12 cellular contexts compared by ENCODE assay signal in genomic region chr13:113860579-113861432, GRCh38. TPM values are rescaled to one million over a fixed set of nuclear protein-coding genes. Genes with fewer than 3 reads are reported as not detected.
DNase-seq lines count a peak whose midpoint lies in the region; ATAC-seq, FAIRE-seq and TF ChIP-seq lines count a peak whose summit lies in the region.
"Had no signal": no experiment of that assay in that cellular context is flagged by ENCODE, and none has a peak within 500 bp of the region (broad histone marks: within the 10 kb centered on the region; RNA-seq: fewer than 3 reads in every experiment).

No MANE protein-coding gene starts in this region.

- peak overlapping the region; percentile 99 for H4K91ac ChIP-seq in H1 (replicated peaks; ENCODE audit: insufficient read length, low read length)

- no peak overlapping the region for H3K23ac ChIP-seq in H1 (ENCODE audit: insufficient read length)

- H3K4ac ChIP-seq in H1 (replicated peaks; ENCODE audit: insufficient read length, low read depth, low read length), result peak overlapping the region; percentile 92

- H3K9me3 Mint-ChIP-seq in stimulated activated effector memory CD8-positive, alpha-beta T cell treated with anti-CD3 and anti-CD28 coated beads, Interleukin-12 subunit alpha, Interleukin-12 subunit beta, amount 100 ng/mL, for 72 hours, result no peaks in the 10 kb centered on the region

- H2AK5ac ChIP-seq in H1 (ENCODE audit: low read depth, low read length), result no peak overlapping the region

- TF ChIP-seq EP300 in Ishikawa (IDR thresholded peaks at IDR 0.05; ENCODE audit: borderline replicate concordance) (peak; percentile 61; the same call in 1 of the 2 replicates), H1 (IDR thresholded peaks at IDR 0.05; ENCODE audit: borderline replicate concordance in 1 of 2, low read depth in 2 of 2, low read length in 2 of 2) (peak in 1 of 2 experiments; percentile 78; a peak in 1 of 3 replicates)

- H3K4me2 ChIP-seq in H1 (ENCODE audit: insufficient read depth in 1 of 2, low read depth in 2 of 2, low read length in 2 of 2), result peak overlapping the region; percentile 51 to 62

- no peak overlapping the region; the same call in 1 of the 2 replicates for H2BK15ac ChIP-seq in H1 (ENCODE audit: low read length)

- ATAC-seq in mucosa of descending colon, result peak; percentile 70
- no peak for ATAC-seq in stimulated activated effector memory CD8-positive, alpha-beta T cell treated with anti-CD3 and anti-CD28 coated beads, Interleukin-12 subunit alpha, Interleukin-12 subunit beta, amount 100 ng/mL, for 72 hours

- TF ChIP-seq RAD21 in Ishikawa (IDR thresholded peaks at IDR 0.05; ENCODE audit: low read depth), result no peak
- TF ChIP-seq RAD21 in H1 (IDR thresholded peaks at IDR 0.05 in 1 of 2, conservative IDR thresholded peaks at IDR 0.05 in 1 of 2; ENCODE audit: low read depth in 2 of 2, low read length in 2 of 2), result no peak; a peak in 1 of 4 replicates

- H3K4me3 ChIP-seq in AG04449 (ENCODE audit: low read depth, low read length) (peak overlapping the region; percentile 81), H1 (ENCODE audit: extremely low read depth in 1 of 4, insufficient read depth in 2 of 4, low read depth in 3 of 4, low read length in 4 of 4) (peak overlapping the region in 1 of 4 experiments; percentile 25; a peak in 3 of 8 replicates), mucosa of descending colon (no peak overlapping the region)

- H3K27ac ChIP-seq in H1 (ENCODE audit: low read depth, low read length), result peak overlapping the region; percentile 94; the same call in 1 of the 2 replicates
- H3K27ac ChIP-seq: neutrophil had no signal

- peak overlapping the region; percentile 63; the same call in 1 of the 2 replicates for H4K8ac ChIP-seq in H1 (ENCODE audit: extremely low read depth, insufficient read depth, low read length)

- peak in 1 of 2 experiments; percentile 30; a peak in 1 of 3 replicates for TF ChIP-seq POLR2A in H1 (IDR thresholded peaks at IDR 0.05; ENCODE audit: control extremely low read depth in 1 of 2, low read depth in 2 of 2, low read length in 2 of 2)

- DNase-seq in AG04449 (ENCODE audit: low read depth, low spot score) (no peak), H1 (ENCODE audit: low read depth in 1 of 2, low spot score in 2 of 2) (peak; percentile 46 to 78), mucosa of descending colon (peak; percentile 86 to 89 (median 88)), anterior cingulate cortex (lab: John Stamatoyannopoulos, UW) (no peak), medulla oblongata (ENCODE audit: extremely low spot score) (no peak)
- DNase-seq in stimulated activated CD4-positive, alpha-beta T cell treated with anti-CD3 and anti-CD28 coated beads, Interleukin-4, amount 100 ng/mL, for 24 hours, result no peak
- no peak for DNase-seq in stimulated activated effector memory CD8-positive, alpha-beta T cell treated with anti-CD3 and anti-CD28 coated beads, Interleukin-12 subunit alpha, Interleukin-12 subunit beta, amount 100 ng/mL, for 72 hours (ENCODE audit: low spot score in 2 of 2)
- DNase-seq: activated CD4-positive, alpha-beta T cell treated with anti-CD3 and anti-CD28 coated beads, Interleukin-2, amount 50 U/mL, for 4 hours; effector CD4-positive, alpha-beta T cell; NCI-H774 had no signal

- peak overlapping the region; percentile 92 for H2BK120ac ChIP-seq in H1 (replicated peaks; ENCODE audit: low read depth, low read length)

- H2AFZ ChIP-seq in H1 (ENCODE audit: low read length), result no peak overlapping the region

- H3K4me1 Mint-ChIP-seq in stimulated activated effector memory CD8-positive, alpha-beta T cell treated with anti-CD3 and anti-CD28 coated beads, Interleukin-12 subunit alpha, Interleukin-12 subunit beta, amount 100 ng/mL, for 72 hours, result peaks cover 10% of the 10 kb centered on the region

- H3K23me2 ChIP-seq in H1 (ENCODE audit: low read depth, low read length), result peaks cover 3% of the 10 kb centered on the region

- no peaks in the 10 kb centered on the region for H3K36me3 Mint-ChIP-seq in stimulated activated effector memory CD8-positive, alpha-beta T cell treated with anti-CD3 and anti-CD28 coated beads, Interleukin-12 subunit alpha, Interleukin-12 subunit beta, amount 100 ng/mL, for 72 hours

- H3K4me1 ChIP-seq in H1 (replicated peaks in 1 of 4; ENCODE audit: control insufficient read depth in 3 of 4, insufficient read depth in 4 of 4, low read length in 3 of 4) (peaks cover 16 to 49% (median 30%) of the 10 kb centered on the region in 4 experiments), mucosa of descending colon (ENCODE audit: low read depth) (peaks cover 59% of the 10 kb centered on the region)

- POLR2A ChIA-PET in AG04449 (lab: Yijun Ruan, JAX) (no interaction called here), H1 (lab: Charles Lee; ENCODE audit: partially characterized antibody) (interaction anchor here (1.2 kb wide), 1 partner anchor 8 kb away, joined by 3 read pairs; no protein-coding TSS in a partner anchor)

- peak overlapping the region; percentile 96 for H3K18ac ChIP-seq in H1 (ENCODE audit: extremely low read depth, low read length)

- CTCF ChIA-PET in AG04449 (lab: Yijun Ruan, JAX), result interaction anchor here (1.2 to 1.4 kb wide), 2 partner anchors 21 to 40 kb away, joined by 3 read pairs; no protein-coding TSS in a partner anchor
- CTCF ChIA-PET in H1 (lab: Charles Lee; ENCODE audit: partially characterized antibody), result interaction anchor here (1.3 to 1.4 kb wide), 2 partner anchors 43 to 55 kb away, joined by 3 to 4 read pairs; no protein-coding TSS in a partner anchor

- no peak for TF ChIP-seq CTCF in AG04449 (IDR thresholded peaks at IDR 0.05; ENCODE audit: insufficient read depth, low read length, missing control alignments)
- TF ChIP-seq CTCF in H1 (IDR thresholded peaks at IDR 0.05; ENCODE audit: control extremely low read depth in 1 of 3, insufficient read depth in 1 of 3, low read depth in 1 of 3, low read length in 3 of 3), result no peak
- no peak for TF ChIP-seq CTCF in mucosa of descending colon (IDR thresholded peaks at IDR 0.05)

- WGBS in H1 (ENCODE audit: extremely low coverage in 1 of 2, insufficient coverage in 1 of 2, insufficient read length in 1 of 2, insufficient replicate concordance in 2 of 2, low coverage in 1 of 2, low lambda C conversion rate in 2 of 2, missing lambda C conversion rate in 1 of 2), 2 experiments, result 42% methylated on average over 16 of the region's 16 CpGs; no CpG with 5 or more reads in 1 of the 2 experiments

- H3K9ac ChIP-seq in H1 (replicated peaks in 1 of 4; ENCODE audit: extremely low read depth in 1 of 4, low read depth in 3 of 4, low read length in 3 of 4), result no peak overlapping the region; a peak in 1 of 7 replicates

- peak overlapping the region; percentile 97 for H2BK5ac ChIP-seq in H1 (ENCODE audit: low read depth, low read length)

- H3K36me3 ChIP-seq in H1 (ENCODE audit: control insufficient read depth in 2 of 4, insufficient read depth in 4 of 4, low read length in 3 of 4) (no peaks in the 10 kb centered on the region; a peak in 2 of 8 replicates), mucosa of descending colon (ENCODE audit: low read depth) (no peaks in the 10 kb centered on the region)
- H3K36me3 ChIP-seq: neutrophil had no signal

- 0 out of 2 replicates have a peak overlapping the region, but pooled peaks have one; percentile 90 for H2BK20ac ChIP-seq in H1 (ENCODE audit: low read length)

- FAIRE-seq in H1 (lab: Jason Lieb, UNC), result no peak

- peaks cover 6% of the 10 kb centered on the region for H3K79me1 ChIP-seq in H1 (ENCODE audit: low read depth, low read length)

- H4K20me1 ChIP-seq in H1 (replicated peaks in 1 of 2; ENCODE audit: control insufficient read depth in 1 of 2, insufficient read depth in 2 of 2, low read length in 2 of 2), result peaks cover 0 to 9% of the 10 kb centered on the region in 2 experiments

- no peak overlapping the region for H3K27ac Mint-ChIP-seq in stimulated activated effector memory CD8-positive, alpha-beta T cell treated with anti-CD3 and anti-CD28 coated beads, Interleukin-12 subunit alpha, Interleukin-12 subunit beta, amount 100 ng/mL, for 72 hours

- H3K9me3 ChIP-seq in H1 (ENCODE audit: insufficient read depth in 2 of 2, low read depth in 1 of 2, low read length in 1 of 2) (0 out of 4 replicates have a peak, but pooled peaks cover 0 to 2% of the 10 kb centered on the region in 2 experiments), mucosa of descending colon (no peaks in the 10 kb centered on the region)

- peak overlapping the region; percentile 53 for H4K5ac ChIP-seq in H1 (ENCODE audit: insufficient read length, low read depth, low read length)

- H3K56ac ChIP-seq in H1 (replicated peaks; ENCODE audit: insufficient read length, low read depth, low read length), result peak overlapping the region; percentile 13

- H3K4me3 Mint-ChIP-seq in stimulated activated effector memory CD8-positive, alpha-beta T cell treated with anti-CD3 and anti-CD28 coated beads, Interleukin-12 subunit alpha, Interleukin-12 subunit beta, amount 100 ng/mL, for 72 hours, result no peak overlapping the region

- H2BK12ac ChIP-seq in H1 (ENCODE audit: low read depth, low read length), result peak overlapping the region; percentile 99

- H3K27me3 ChIP-seq in H1 (replicated peaks in 1 of 4; ENCODE audit: control insufficient read depth in 3 of 4, extremely low read depth in 1 of 4, insufficient read depth in 3 of 4, low read length in 3 of 4), result peaks cover 0 to 27% (median 18%) of the 10 kb centered on the region in 4 experiments; a peak in 6 of 7 replicates

- intact Hi-C loops in mucosa of descending colon (cut with DNase I, micrococcal nuclease), result no loop called here

- H3K14ac ChIP-seq in H1 (ENCODE audit: insufficient read length), result no peak overlapping the region

- peaks cover 10 to 29% of the 10 kb centered on the region in 2 experiments for H3K79me2 ChIP-seq in H1 (ENCODE audit: control insufficient read depth in 1 of 2, insufficient read depth in 2 of 2, low read length in 2 of 2)

TF ChIP-seq in Ishikawa, 13 proteins besides CTCF, POLR2A, EP300 and RAD21 (continues in another document):
- TF ChIP-seq TCF12 (IDR thresholded peaks at IDR 0.05; ENCODE audit: low read depth), result peak; percentile 69; the same call in 1 of the 2 replicates
- no peak for TF ChIP-seq CREB1 (IDR thresholded peaks at IDR 0.05; ENCODE audit: low read depth)
- no peak for TF ChIP-seq FOXM1 (IDR thresholded peaks at IDR 0.05; ENCODE audit: borderline replicate concordance, low read depth)

TF ChIP-seq in H1, 55 proteins besides CTCF, POLR2A, EP300 and RAD21 (continues in another document):
- TF ChIP-seq TAF1 (IDR thresholded peaks at IDR 0.05; ENCODE audit: low read depth, low read length), result peak; percentile 62
- TF ChIP-seq GTF2F1 (IDR thresholded peaks at IDR 0.05; ENCODE audit: borderline replicate concordance, low read depth, low read length), result no peak

RNA-seq across cellular contexts. Expression of gene GAS6, which starts 3.1 kb away (rescaled TPM):
- 18.4 and 18.6 TPM in 2 replicates for total RNA-seq in H1 (2021; fragmentation: NEBNext Ultra II Directional; extraction: Animal tissue kit (Norgen Biotek cat#: 25700))
- polyA plus RNA-seq in H1 (2011; rRNA removed), result 31.0 and 37.3 TPM in 2 replicates
- polyA plus RNA-seq in H1 (2011; cell fraction: cytosol; rRNA removed), result 33.1 TPM
- 60.3 TPM for polyA plus RNA-seq in H1 (2011; cell fraction: nucleus; rRNA removed)
- polyA plus RNA-seq in H1 (2012, experiment 1 of 2), result 17.9 to 34.8 TPM (median 30.9 TPM) in 4 replicates
- 18.3 TPM for polyA plus RNA-seq in H1 (2012, experiment 2 of 2)
- polyA plus RNA-seq in H1 (2013, experiment 1 of 2), result 11.4 TPM
- 10.5 TPM for polyA plus RNA-seq in H1 (2013, experiment 2 of 2)
- polyA minus RNA-seq in H1 (2011; rRNA and poly(A)+ RNA removed), result 6.4 and 7.4 TPM in 2 replicates
- 11.8 TPM for polyA minus RNA-seq in H1 (2011; cell fraction: cytosol; rRNA and poly(A)+ RNA removed)
- 13.8 TPM for polyA minus RNA-seq in H1 (2011; cell fraction: nucleus; rRNA and poly(A)+ RNA removed)
- total RNA-seq in mucosa of descending colon, result 100 to 1,000 TPM; 101 to 168 (median 113) TPM

Comparison
In these comparisons a context has a peak if more than half of its experiments do, and no peak if none do; other contexts are left out.
1. DNase-seq: peak in H1 (2 of 2) and mucosa of descending colon (3 of 3); none in AG04449 (single experiment), anterior cingulate cortex (0 of 58), stimulated activated CD4-positive, alpha-beta T cell treated with anti-CD3 and anti-CD28 coated beads, Interleukin-4, amount 100 ng/mL, for 24 hours (single experiment), medulla oblongata (single experiment) and stimulated activated effector memory CD8-positive, alpha-beta T cell treated with anti-CD3 and anti-CD28 coated beads, Interleukin-12 subunit alpha, Interleukin-12 subunit beta, amount 100 ng/mL, for 72 hours (0 of 2).